ENCODE assay signal across 18 cellular contexts in genomic region chr2:127698553-127699355, GRCh38. TPM values are rescaled to one million over a fixed set of nuclear protein-coding genes. Genes with fewer than 3 reads are reported as not detected.
"Had no signal": no experiment of that assay in that cellular context is flagged by ENCODE, and none has a peak within 500 bp of the region (broad histone marks: within the 10 kb centered on the region; RNA-seq: fewer than 3 reads in every experiment).

No MANE protein-coding gene starts in this region.

- H3K27ac Mint-ChIP-seq: dendritic cell treated with granulocyte-macrophage colony-stimulating factor and Interleukin-4, amounts not matched to agents 40 ng/mL and 50 ng/mL, for 4 days; effector memory CD8-positive, alpha-beta T cell; nephron progenitor cell had no signal

- H3K4me3 ChIP-seq: lung, mucosa of descending colon, pancreas, stomach, thoracic aorta had no signal

- DNase-seq: activated CD4-positive, alpha-beta T cell treated with anti-CD3 and anti-CD28 coated beads, Interleukin-2, amount 50 U/mL, for 4 hours; activated T-cell treated with anti-CD3 and anti-CD28 coated beads, Interleukin-2, amount 50 U/mL, for 48 hours; cerebellar nuclear complex; effector memory CD8-positive, alpha-beta T cell; erythroblast; hypothalamus; immature natural killer cell; mucosa of descending colon; nephron progenitor cell; pancreas; stimulated activated CD4-positive, alpha-beta T cell treated with anti-CD3 and anti-CD28 coated beads, Interleukin-4, amount 100 ng/mL, for 1 hour; stimulated activated CD8-positive, alpha-beta memory T cell treated with anti-CD3 and anti-CD28 coated beads, Interleukin-4, amount 100 ng/mL, for 48 hours; stomach; T-helper 2 cell had no signal

- H3K9me3 Mint-ChIP-seq: dendritic cell treated with granulocyte-macrophage colony-stimulating factor and Interleukin-4, amounts not matched to agents 40 ng/mL and 50 ng/mL, for 4 days; effector memory CD8-positive, alpha-beta T cell; immature natural killer cell; nephron progenitor cell had no signal

- H3K36me3 ChIP-seq: pancreas, thoracic aorta had no signal

- H3K4me3 Mint-ChIP-seq: dendritic cell treated with granulocyte-macrophage colony-stimulating factor and Interleukin-4, amounts not matched to agents 40 ng/mL and 50 ng/mL, for 4 days; effector memory CD8-positive, alpha-beta T cell; nephron progenitor cell had no signal

- ATAC-seq: effector memory CD8-positive, alpha-beta T cell; mucosa of descending colon; pancreas had no signal

- H3K27ac ChIP-seq: pancreas, stomach, thoracic aorta had no signal

- H3K9me3 ChIP-seq: mucosa of descending colon, pancreas, stomach, thoracic aorta had no signal

- H3K27me3 ChIP-seq: pancreas, stomach had no signal

RNA-seq across cellular contexts. Expression of gene GPR17, which starts 52.8 kb away (rescaled TPM):
- total RNA-seq: pancreas, renal cortical epithelial cell, stomach, thoracic aorta had no signal
- polyA plus RNA-seq: immature natural killer cell had no signal
